ENCODE assay signal across 21 cellular contexts in the genomic region with DNA sequence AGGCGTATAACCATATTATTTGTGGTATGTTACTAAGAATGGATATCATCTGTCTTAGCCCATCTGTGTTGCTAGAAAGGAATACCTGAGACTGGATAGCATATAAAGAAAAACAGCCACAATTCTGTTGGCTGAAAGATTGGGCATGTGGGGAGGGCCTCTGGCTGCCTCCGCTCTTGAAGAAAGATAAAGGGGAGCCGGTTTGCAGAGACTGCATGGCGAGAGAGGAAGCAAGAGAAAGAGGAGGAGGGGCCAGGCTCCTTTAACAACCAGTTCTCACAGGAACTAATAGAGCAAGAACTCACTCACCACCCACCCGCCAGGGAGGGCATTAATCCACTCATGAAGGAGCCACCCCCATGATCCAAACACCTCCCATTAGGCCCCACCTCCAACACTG.
"Had no signal": no experiment of that assay in that cellular context is flagged by ENCODE, and none has a peak within 500 bp of the region (broad histone marks: within the 10 kb centered on the region; RNA-seq: fewer than 3 reads in every experiment).

No MANE protein-coding gene starts in this region.

- H3K4me3 Mint-ChIP-seq: naive thymus-derived CD4-positive, alpha-beta T cell; nephron progenitor cell had no signal

- H3K27ac ChIP-seq: dorsolateral prefrontal cortex, right atrium auricular region, stomach, thoracic aorta, transverse colon had no signal

- H3K4me1 Mint-ChIP-seq: naive thymus-derived CD4-positive, alpha-beta T cell had no signal

- H3K4me3 ChIP-seq: dorsolateral prefrontal cortex, lung, right atrium auricular region, stomach, thoracic aorta, transverse colon had no signal

- H3K9me3 Mint-ChIP-seq: naive thymus-derived CD4-positive, alpha-beta T cell; nephron progenitor cell had no signal

- H3K27me3 ChIP-seq: dorsolateral prefrontal cortex, right atrium auricular region, stomach, transverse colon had no signal

- H3K36me3 ChIP-seq: right atrium auricular region, stomach, thoracic aorta, transverse colon had no signal

- DNase-seq: cortex of kidney; dorsolateral prefrontal cortex; effector CD8-positive, alpha-beta T cell; foreskin melanocyte; head of caudate nucleus; hippocampal formation; kidney; left cardiac atrium; left ventricle myocardium superior; mesenchymal stem cell; naive thymus-derived CD4-positive, alpha-beta T cell; nephron progenitor cell; small intestine; stimulated activated CD4-positive, alpha-beta T cell treated with anti-CD3 and anti-CD28 coated beads, Interleukin-12 subunit alpha, Interleukin-12 subunit beta, amount 100 ng/mL, for 4 hours; stimulated activated naive CD4-positive, alpha-beta T cell; stomach; substantia nigra; transverse colon had no signal

- ATAC-seq: left cardiac atrium; left ventricle myocardium superior; naive thymus-derived CD4-positive, alpha-beta T cell had no signal

- H3K4me1 ChIP-seq: right atrium auricular region, stomach, transverse colon had no signal

- H3K27ac Mint-ChIP-seq: naive thymus-derived CD4-positive, alpha-beta T cell; nephron progenitor cell had no signal

- H3K9me3 ChIP-seq: right atrium auricular region, stomach, thoracic aorta, transverse colon had no signal
